Comparison of ENCODE assay signal across 8 cellular contexts in the genomic region with DNA sequence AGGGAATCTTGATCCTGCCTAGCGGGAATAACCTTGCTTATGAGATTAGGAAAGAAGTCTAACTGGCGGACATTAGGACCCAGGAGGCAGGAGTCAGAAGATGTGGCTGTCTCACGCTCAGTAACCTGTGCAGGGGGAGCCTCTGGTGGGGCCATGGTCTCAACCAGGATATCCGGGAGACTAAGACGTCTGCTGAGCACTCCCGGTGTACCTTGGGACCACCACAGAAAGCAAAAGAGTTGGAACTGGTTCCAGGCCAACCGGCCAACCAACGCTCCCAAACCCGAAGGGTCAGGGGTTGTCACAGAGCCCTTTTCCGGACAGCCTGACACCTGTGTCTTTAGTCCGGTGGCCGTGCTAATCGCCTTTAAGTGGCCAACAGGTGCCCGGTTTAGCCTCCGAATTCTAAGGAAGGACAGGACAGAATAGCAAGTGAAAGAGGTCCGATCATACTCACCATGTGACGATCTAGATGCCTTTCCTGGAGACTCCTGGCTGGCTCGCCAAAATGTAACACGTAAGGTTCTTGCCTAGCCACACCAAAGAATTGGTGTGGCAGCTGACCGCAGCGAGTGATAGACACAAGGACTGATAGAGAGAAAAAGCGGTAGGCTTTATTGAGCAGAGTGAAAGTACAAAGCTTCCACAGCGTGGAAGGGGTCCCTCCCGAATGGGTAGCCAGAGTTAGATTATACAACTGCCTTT.
A peak's percentile ranks its signal among the peaks of the same experiment; 100 is the strongest.
DNase-seq lines count a peak whose midpoint lies in the region; ATAC-seq and TF ChIP-seq lines count a peak whose summit lies in the region.

No MANE protein-coding gene starts in this region.

- no peaks in the 10 kb centered on the region for H3K79me2 ChIP-seq in PC-9 (ENCODE audit: low read depth)

- TF ChIP-seq EP300 in esophagus muscularis mucosa (IDR thresholded peaks at IDR 0.05) = no peak

- peak overlapping the region; percentile 92 for H2AFZ ChIP-seq in PC-9

- H3K9me3 ChIP-seq in PC-9 (ENCODE audit: insufficient read depth, low read depth) (no peaks in the 10 kb centered on the region), esophagus muscularis mucosa (peaks cover 0 to 3% (median 0%) of the 10 kb centered on the region in 4 donors), prostate gland (no peaks in the 10 kb centered on the region)

- no peaks in the 10 kb centered on the region for H3K36me3 ChIP-seq in PC-9 (ENCODE audit: low read depth)
- H3K36me3 ChIP-seq in esophagus muscularis mucosa = no peaks in the 10 kb centered on the region
- no peaks in the 10 kb centered on the region for H3K36me3 ChIP-seq in prostate gland

- DNase-seq in PC-9 = peak in 1 of 2 experiments; percentile 3
- no peak for DNase-seq in esophagus muscularis mucosa (ENCODE audit: extremely low spot score)
- DNase-seq in prostate gland (ENCODE audit: low spot score) = peak; percentile 7
- no peak for DNase-seq in NAMALWA (ENCODE audit: low spot score)
- no peak for DNase-seq in AG08396 (ENCODE audit: low spot score)
- no peak for DNase-seq in AG20443 (ENCODE audit: low spot score)

- peak overlapping the region; percentile 61 for H3K4me3 ChIP-seq in GM12875 (ENCODE audit: low read depth, low read length)
- H3K4me3 ChIP-seq in PC-9 = peak overlapping the region; percentile 60
- peak overlapping the region; percentile 43 to 56 (median 46) for H3K4me3 ChIP-seq in esophagus muscularis mucosa
- H3K4me3 ChIP-seq in prostate gland = peak overlapping the region; percentile 21 to 32

- no peaks in the 10 kb centered on the region for H4K20me1 ChIP-seq in PC-9 (ENCODE audit: insufficient read depth)

- ATAC-seq in HG02571 (IDR thresholded peaks at IDR 0.05; ENCODE audit: unreplicated experiment) = peak; percentile 51

- H3K27ac ChIP-seq in PC-9 (no peak overlapping the region), esophagus muscularis mucosa (replicated peaks in 1 of 4) (no peak overlapping the region), prostate gland (peak overlapping the region; percentile 22 to 27)

- H3K4me1 ChIP-seq in PC-9 (replicated peaks; ENCODE audit: insufficient read depth) = peaks cover 4% of the 10 kb centered on the region; the same call in 1 of the 2 replicates
- no peaks in the 10 kb centered on the region for H3K4me1 ChIP-seq in esophagus muscularis mucosa
- H3K4me1 ChIP-seq in prostate gland (replicated peaks) = no peaks in the 10 kb centered on the region

- 54% methylated on average over 22 of the region's 24 CpGs for WGBS in esophagus muscularis mucosa
- WGBS in prostate gland = 36% methylated on average over 24 of the region's 24 CpGs

- H3K27me3 ChIP-seq in PC-9 (ENCODE audit: insufficient read depth, low read depth) (no peaks in the 10 kb centered on the region), esophagus muscularis mucosa (no peaks in the 10 kb centered on the region), prostate gland (replicated peaks; ENCODE audit: insufficient read depth) (no peaks in the 10 kb centered on the region)

- H3K9me2 ChIP-seq in PC-9 (ENCODE audit: insufficient read depth) = no peaks in the 10 kb centered on the region

- no peaks in the 10 kb centered on the region for H3F3A ChIP-seq in PC-9 (ENCODE audit: insufficient read depth, low read depth)

- CTCF ChIA-PET in PC-9 (lab: Charles Lee) = no interaction called here

- H3K4me2 ChIP-seq in PC-9 = peak overlapping the region; percentile 82

- TF ChIP-seq CTCF in GM12875 (IDR thresholded peaks at IDR 0.05; ENCODE audit: borderline replicate concordance, insufficient read depth, low read depth, low read length) = no peak
- no peak for TF ChIP-seq CTCF in PC-9 (conservative IDR thresholded peaks at IDR 0.05)
- TF ChIP-seq CTCF in esophagus muscularis mucosa (IDR thresholded peaks at IDR 0.05) = no peak
- no peak for TF ChIP-seq CTCF in prostate gland (IDR thresholded peaks at IDR 0.05)

- POLR2A ChIA-PET in PC-9 (lab: Charles Lee; ENCODE audit: unreplicated experiment) = no interaction called here

- intact Hi-C loops in PC-9 (cut with micrococcal nuclease; ENCODE audit: unreplicated experiment) (no loop called here), esophagus muscularis mucosa (cut with DNase I) (no loop called here), prostate gland (cut with DNase I) (no loop called here)

- TF ChIP-seq POLR2A in esophagus muscularis mucosa (IDR thresholded peaks at IDR 0.05; ENCODE audit: low read depth) (no peak), prostate gland (IDR thresholded peaks at IDR 0.05) (no peak)

- BruUV-seq in PC-9 (replicated peaks; lab: Mats Ljungman, UMichigan) = no TSS peak

Comparison
In these comparisons a context has a peak if more than half of its experiments do, and no peak if none do; other contexts are left out.
1. H3K27ac ChIP-seq: peak in prostate gland (2 of 2); none in PC-9 (single experiment) and esophagus muscularis mucosa (0 of 4).
2. Peak in every context shown above with its lines, with median percentiles within 50 percentile points of each other: H3K4me3 ChIP-seq.